In genomic region chr12:6925543-6926279, GRCh38 we compare ENCODE assay signal across 2 cellular contexts.
TF ChIP-seq lines count a peak whose summit lies in the region.

No MANE protein-coding gene starts in this region.

TF ChIP-seq in HCT116, 20 proteins besides CTCF, POLR2A, EP300 and RAD21 (continued from another document):
- TF ChIP-seq CEBPB (IDR thresholded peaks at IDR 0.05; ENCODE audit: low read depth): no peak
- TF ChIP-seq POLR2AphosphoS5 (IDR thresholded peaks at IDR 0.05; ENCODE audit: low read depth, low read length): peak; percentile 78
- TF ChIP-seq TCF7L2 (IDR thresholded peaks at IDR 0.05; ENCODE audit: borderline replicate concordance, extremely low read depth, insufficient read depth, insufficient read length): peak; percentile 57

TF ChIP-seq in neural cell, 6 proteins besides CTCF, POLR2A, EP300 and RAD21:
- no peak for TF ChIP-seq TAF1 (IDR thresholded peaks at IDR 0.05; ENCODE audit: low read depth)
- TF ChIP-seq REST (IDR thresholded peaks at IDR 0.05; ENCODE audit: borderline replicate concordance): peak; percentile 36
TF ChIP-seq in neural cell: peak in this region for 1.
